Comparison of ENCODE assay signal across 1 cellular context in the genomic region with DNA sequence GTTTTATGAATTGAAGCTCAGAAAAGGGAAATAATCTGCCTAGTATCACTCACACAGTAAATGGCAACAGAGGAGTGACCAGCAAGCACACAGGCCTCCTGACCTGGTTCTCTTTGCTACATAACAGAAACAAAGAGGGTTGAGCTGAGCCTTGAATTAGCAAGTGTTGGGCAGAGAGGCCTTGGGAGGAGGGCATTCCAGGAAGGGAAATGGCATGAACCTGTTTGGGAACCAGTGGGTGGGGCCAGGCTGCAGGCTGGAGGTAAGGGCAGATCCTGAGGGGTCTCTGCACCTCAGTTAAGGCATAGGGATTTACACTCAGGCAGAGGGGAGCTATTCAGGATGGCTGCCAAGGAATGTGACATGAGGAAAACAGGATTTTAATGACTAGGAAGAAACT.
TF ChIP-seq lines count a peak whose summit lies in the region.

No MANE protein-coding gene starts in this region.

TF ChIP-seq in WTC11, 78 proteins besides CTCF, POLR2A, EP300 and RAD21 (continued from another document):
- TF ChIP-seq NFYB (CRISPR knock-in tag; conservative IDR thresholded peaks at IDR 0.05; ENCODE audit: low read depth) = no peak
- no peak for TF ChIP-seq CREB1 (CRISPR knock-in tag; IDR thresholded peaks at IDR 0.05)
- TF ChIP-seq ZNF416 (CRISPR knock-in tag; IDR thresholded peaks at IDR 0.05) = no peak
- TF ChIP-seq ZMAT4 (CRISPR knock-in tag; IDR thresholded peaks at IDR 0.05) = no peak
